ENCODE assay signal across 10 cellular contexts in genomic region chr3:133476971-133477375, GRCh38.
DNase-seq lines count a peak whose midpoint lies in the region; ATAC-seq, FAIRE-seq and TF ChIP-seq lines count a peak whose summit lies in the region.
"Had no signal": no experiment of that assay in that cellular context is flagged by ENCODE, and none has a peak within 500 bp of the region (broad histone marks: within the 10 kb centered on the region; RNA-seq: fewer than 3 reads in every experiment).

No MANE protein-coding gene starts in this region.

- POLR2A ChIA-PET in HEK293T (lab: Yijun Ruan, JAX) = interaction anchor here (0.8 kb wide), 1 partner anchor 96 kb away, joined by 3 read pairs; the partner anchor contains the start of gene CDV3

- intact Hi-C loops in thyroid gland (cut with DNase I) = no loop called here

- TF ChIP-seq CTCF in WERI-Rb-1 (IDR thresholded peaks at IDR 0.05; ENCODE audit: low read depth, low read length) (no peak), thyroid gland (IDR thresholded peaks at IDR 0.05) (no peak), D721Med (IDR thresholded peaks at IDR 0.05; ENCODE audit: insufficient read depth, missing control alignments) (no peak)

- no peak for ATAC-seq in HG02840 (IDR thresholded peaks at IDR 0.05; ENCODE audit: low FRiP score, unreplicated experiment)
- ATAC-seq: HepG2, left ventricle myocardium superior had no signal

- H3K9me3 ChIP-seq in WERI-Rb-1 (ENCODE audit: severe bottlenecking) (no peaks in the 10 kb centered on the region), thyroid gland (no peaks in the 10 kb centered on the region)

- H3K4me3 ChIP-seq in WERI-Rb-1 (ENCODE audit: low read depth, low read length) = no peak overlapping the region
- H3K4me3 ChIP-seq in thyroid gland (replicated peaks in 1 of 3) = no peak overlapping the region

- DNase-seq in HEK293T (ENCODE audit: extremely low spot score) (no peak), NCI-H2081 treated with DMSO at 0.1 percent for 48 hours (lab: John Stamatoyannopoulos, UW) (peak; percentile 92), WERI-Rb-1 (peak; percentile 76), thyroid gland (no peak), D721Med (ENCODE audit: insufficient read length, low spot score) (no peak), OCI-M1 (lab: John Stamatoyannopoulos, UW) (no peak)
- DNase-seq: left ventricle myocardium superior had no signal

- CTCF ChIA-PET in HEK293T (lab: Yijun Ruan, JAX) = no interaction called here

- H3K27ac ChIP-seq in WERI-Rb-1 = peak overlapping the region; percentile 11; the same call in 1 of the 2 replicates
- peak overlapping the region in 2 of 3 donors; percentile 92 to 99 for H3K27ac ChIP-seq in thyroid gland

- peaks cover 24 to 44% of the 10 kb centered on the region in 2 donors for H3K4me1 ChIP-seq in thyroid gland

- no peak for TF ChIP-seq POLR2A in thyroid gland (IDR thresholded peaks at IDR 0.05)

- WGBS in thyroid gland, 2 donors = 81 to 83% methylated on average over 6 of the region's 6 CpGs

- no peaks in the 10 kb centered on the region for H3K27me3 ChIP-seq in WERI-Rb-1 (ENCODE audit: insufficient read depth, low read depth, severe bottlenecking)
- no peaks in the 10 kb centered on the region for H3K27me3 ChIP-seq in thyroid gland

- no peaks in the 10 kb centered on the region for H3K36me3 ChIP-seq in WERI-Rb-1
- no peaks in the 10 kb centered on the region for H3K36me3 ChIP-seq in thyroid gland

- FAIRE-seq in D721Med (lab: Jason Lieb, UNC) = no peak
- FAIRE-seq: HepG2, RCC 7860 had no signal

TF ChIP-seq in HEK293T, 16 proteins besides CTCF, POLR2A, EP300 and RAD21:
- TF ChIP-seq, protein P1, sequence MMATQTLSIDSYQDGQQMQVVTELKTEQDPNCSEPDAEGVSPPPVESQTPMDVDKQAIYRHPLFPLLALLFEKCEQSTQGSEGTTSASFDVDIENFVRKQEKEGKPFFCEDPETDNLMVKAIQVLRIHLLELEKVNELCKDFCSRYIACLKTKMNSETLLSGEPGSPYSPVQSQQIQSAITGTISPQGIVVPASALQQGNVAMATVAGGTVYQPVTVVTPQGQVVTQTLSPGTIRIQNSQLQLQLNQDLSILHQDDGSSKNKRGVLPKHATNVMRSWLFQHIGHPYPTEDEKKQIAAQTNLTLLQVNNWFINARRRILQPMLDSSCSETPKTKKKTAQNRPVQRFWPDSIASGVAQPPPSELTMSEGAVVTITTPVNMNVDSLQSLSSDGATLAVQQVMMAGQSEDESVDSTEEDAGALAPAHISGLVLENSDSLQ (IDR thresholded peaks at IDR 0.05) = peak; percentile 85
- TF ChIP-seq FOXK2 (IDR thresholded peaks at IDR 0.05) = no peak

Comparison
In these comparisons a context has a peak if more than half of its experiments do, and no peak if none do; other contexts are left out.
1. DNase-seq: peak in NCI-H2081 treated with DMSO at 0.1 percent for 48 hours (single experiment) and WERI-Rb-1 (single experiment); none in HEK293T (single experiment), thyroid gland (0 of 2), D721Med (single experiment) and OCI-M1 (single experiment).